In the genomic region with DNA sequence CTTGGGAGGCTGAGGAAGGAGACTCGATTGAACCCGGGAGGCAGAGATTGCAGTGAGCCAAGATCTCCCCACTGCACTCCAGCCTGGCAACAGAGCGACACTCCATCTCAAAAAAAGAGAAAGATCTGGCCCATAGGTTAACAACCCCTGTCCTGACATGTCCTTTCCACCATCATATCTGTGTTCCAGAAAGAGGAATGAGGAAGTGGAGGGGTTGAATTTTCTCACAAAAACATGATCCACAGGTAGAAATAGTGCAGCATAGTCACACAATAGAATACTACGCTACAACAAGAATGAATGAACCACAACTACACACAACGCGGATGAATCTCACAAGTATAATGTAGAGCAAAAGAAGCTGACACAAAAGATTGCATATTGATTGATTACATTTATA, we compare ENCODE assay signal across 18 cellular contexts. TPM values are rescaled to one million over a fixed set of nuclear protein-coding genes. Genes with fewer than 3 reads are reported as not detected.
A peak's percentile ranks its signal among the peaks of the same experiment; 100 is the strongest.
DNase-seq lines count a peak whose midpoint lies in the region; ATAC-seq and TF ChIP-seq lines count a peak whose summit lies in the region.
"Had no signal": no experiment of that assay in that cellular context is flagged by ENCODE, and none has a peak within 500 bp of the region (broad histone marks: within the 10 kb centered on the region; RNA-seq: fewer than 3 reads in every experiment).

No MANE protein-coding gene starts in this region.

- TF ChIP-seq CTCF in mammary epithelial cell (conservative IDR thresholded peaks at IDR 0.05 in 1 of 2, IDR thresholded peaks at IDR 0.05 in 1 of 2; ENCODE audit: extremely low read depth in 1 of 2, insufficient read depth in 1 of 2, low read depth in 1 of 2, low read length in 2 of 2), result no peak
- TF ChIP-seq CTCF in breast epithelium (IDR thresholded peaks at IDR 0.05), result no peak

- H3K27me3 ChIP-seq in mammary epithelial cell (ENCODE audit: insufficient read depth, low read length) (no peaks in the 10 kb centered on the region), breast epithelium (no peaks in the 10 kb centered on the region)
- H3K27me3 ChIP-seq: BLaER1 had no signal

- no peaks in the 10 kb centered on the region for H4K20me1 ChIP-seq in mammary epithelial cell (ENCODE audit: insufficient read depth, low read length)
- H4K20me1 ChIP-seq: BLaER1 had no signal

- H3K9me3 ChIP-seq in mammary epithelial cell (replicated peaks; ENCODE audit: insufficient read depth, low read length) (no peaks in the 10 kb centered on the region), breast epithelium (no peaks in the 10 kb centered on the region)
- H3K9me3 ChIP-seq: BLaER1 had no signal

- H3K79me2 ChIP-seq in mammary epithelial cell (ENCODE audit: insufficient read depth, low read length), result no peaks in the 10 kb centered on the region

- H3K4me2 ChIP-seq in mammary epithelial cell (ENCODE audit: insufficient read depth, low read depth, low read length), result no peak overlapping the region
- H3K4me2 ChIP-seq: BLaER1 had no signal

- H3K4me3 ChIP-seq in mammary epithelial cell (replicated peaks in 1 of 3; ENCODE audit: insufficient read depth in 1 of 3, low read depth in 2 of 3, low read length in 3 of 3) (no peak overlapping the region), breast epithelium (no peak overlapping the region)
- H3K4me3 ChIP-seq: BLaER1, GM12878 had no signal

- no peak overlapping the region for H3K27ac ChIP-seq in mammary epithelial cell (ENCODE audit: insufficient read depth, low read depth, low read length)
- H3K27ac ChIP-seq in breast epithelium, result no peak overlapping the region
- peak overlapping the region; percentile 7 for H3K27ac ChIP-seq in epithelial cell of prostate
- H3K27ac ChIP-seq: 22Rv1, BLaER1 had no signal

- peaks cover 14% of the 10 kb centered on the region for H3K4me1 ChIP-seq in mammary epithelial cell (ENCODE audit: insufficient read depth, low read length)
- no peaks in the 10 kb centered on the region for H3K4me1 ChIP-seq in breast epithelium

- H2AFZ ChIP-seq in mammary epithelial cell (ENCODE audit: low read depth, low read length), result peak overlapping the region; percentile 78

- no peak for TF ChIP-seq POLR2A in breast epithelium (IDR thresholded peaks at IDR 0.05)

- DNase-seq in mammary epithelial cell, result no peak
- no peak for DNase-seq in breast epithelium (ENCODE audit: low spot score in 2 of 2)
- no peak for DNase-seq in epithelial cell of prostate (ENCODE audit: low read depth, low spot score)
- DNase-seq in C1 segment of cervical spinal cord (lab: John Stamatoyannopoulos, UW), result no peak
- DNase-seq: AML-193; Calu3; CD4-positive, CD25-positive, alpha-beta regulatory T cell; DMS 273 treated with DMSO at 0.1 percent for 48 hours; GOT3; H9; IMR-90 had no signal

- no peaks in the 10 kb centered on the region for H3K36me3 ChIP-seq in mammary epithelial cell (ENCODE audit: insufficient read depth, low read length)
- H3K36me3 ChIP-seq in breast epithelium, result no peaks in the 10 kb centered on the region
- H3K36me3 ChIP-seq: BLaER1 had no signal

- no peak overlapping the region for H3K9ac ChIP-seq in mammary epithelial cell (ENCODE audit: insufficient read depth, low read length)
- H3K9ac ChIP-seq: BLaER1 had no signal

- CTCF ChIA-PET in mammary epithelial cell (lab: Charles Lee; ENCODE audit: low non-redundant PET), result no interaction called here

- in situ Hi-C loops in mammary epithelial cell (cut with MboI; ENCODE audit: low sequenced_read_pairs in 2 of 2), result loop anchor here (25.0 kb wide), 1 partner anchor 247 kb away; the partner anchor contains the start of genes PARP16 (in 2 of the 2) and RNU5A-1 (in 2 of the 2)

- intact Hi-C loops in mammary epithelial cell (cut with micrococcal nuclease) (no loop called here), breast epithelium (cut with DNase I; ENCODE audit: low total_unique reads) (no loop called here)

- no TSS peak for BruUV-seq in mammary epithelial cell (replicated peaks; lab: Mats Ljungman, UMichigan)

- WGBS in mammary epithelial cell (ENCODE audit: low coverage, missing lambda C conversion rate), result 39% methylated on average over 6 of the region's 6 CpGs

- ATAC-seq in GM19023 (IDR thresholded peaks at IDR 0.05; ENCODE audit: unreplicated experiment), result no peak
- ATAC-seq in HG02884 (IDR thresholded peaks at IDR 0.05; ENCODE audit: unreplicated experiment), result no peak
- ATAC-seq: GM12878 had no signal

- dilution Hi-C loops in mammary epithelial cell (cut with HindIII; ENCODE audit: low sequenced_read_pairs), result loop anchor here (5.0 kb wide), 1 partner anchor 42 kb away; no protein-coding TSS in a partner anchor

RNA-seq across cellular contexts. Expression of gene SLC51B, which starts 4.7 kb away (rescaled TPM):
- total RNA-seq in mammary epithelial cell (not detected), breast epithelium (not detected)
- polyA plus RNA-seq in mammary epithelial cell, result not detected
- not detected for polyA minus RNA-seq in mammary epithelial cell
- total RNA-seq: Calu3; CD4-positive, CD25-positive, alpha-beta regulatory T cell; Daoy; H9; IMR-90 had no signal
- polyA plus RNA-seq: CD4-positive, CD25-positive, alpha-beta regulatory T cell; IMR-90 had no signal

RNA-seq across cellular contexts. Expression of gene MTFMT, which starts 11.0 kb away (rescaled TPM):
- total RNA-seq in mammary epithelial cell (10 to 100 TPM; 22.5 to 27.2 TPM), breast epithelium (10 to 100 TPM; 23.7 to 28.5 (median 28.4) TPM)
- 14.9 TPM for polyA plus RNA-seq in mammary epithelial cell
- polyA minus RNA-seq in mammary epithelial cell, result 14.0 TPM

RNA-seq across cellular contexts. Expression of gene RASL12, which starts 27.3 kb away (rescaled TPM):
- total RNA-seq in mammary epithelial cell (not detected), breast epithelium (10 to 100 TPM; 12.6 to 20.6 (median 20.3) TPM)
- 0.09 TPM for polyA plus RNA-seq in mammary epithelial cell
- not detected for polyA minus RNA-seq in mammary epithelial cell
- total RNA-seq: CD4-positive, CD25-positive, alpha-beta regulatory T cell; HT-29 had no signal
- polyA plus RNA-seq: CD4-positive, CD25-positive, alpha-beta regulatory T cell; GM12878 had no signal

RNA-seq across cellular contexts. Expression of gene KBTBD13, which starts 36.1 kb away (rescaled TPM):
- total RNA-seq in mammary epithelial cell (not detected), breast epithelium (under 1 TPM in 2 of 3 donors, not detected in 1; 0.15 to 0.33 TPM)
- polyA plus RNA-seq in mammary epithelial cell, result not detected
- polyA minus RNA-seq in mammary epithelial cell, result not detected
- total RNA-seq: Calu3; CD4-positive, CD25-positive, alpha-beta regulatory T cell; Daoy; H9; HT-29; IMR-90 had no signal
- polyA plus RNA-seq: CD4-positive, CD25-positive, alpha-beta regulatory T cell; GM12878; IMR-90 had no signal

RNA-seq across cellular contexts. Expression of gene SPG21, which starts 50.7 kb away (rescaled TPM):
- total RNA-seq in mammary epithelial cell, result 10 to 100 TPM; 59.1 to 71.7 TPM
- 54.1 TPM for polyA plus RNA-seq in mammary epithelial cell
- polyA minus RNA-seq in mammary epithelial cell, result 40.2 TPM
- 100 to 1,000 TPM in 1 of 3 donors, 10 to 100 TPM in 2; 91.5 to 109 (median 92.8) TPM for total RNA-seq in breast epithelium

Comparison
In these comparisons a context has a peak if more than half of its experiments do, and no peak if none do; other contexts are left out.
1. RNA of gene RASL12, which starts 27.3 kb away (total RNA-seq): 12.6 to 20.6 TPM in breast epithelium; not detected in mammary epithelial cell; every median in the first group is over 10 times any median in the second.